ENCODE assay signal across 1 cellular context in the genomic region with DNA sequence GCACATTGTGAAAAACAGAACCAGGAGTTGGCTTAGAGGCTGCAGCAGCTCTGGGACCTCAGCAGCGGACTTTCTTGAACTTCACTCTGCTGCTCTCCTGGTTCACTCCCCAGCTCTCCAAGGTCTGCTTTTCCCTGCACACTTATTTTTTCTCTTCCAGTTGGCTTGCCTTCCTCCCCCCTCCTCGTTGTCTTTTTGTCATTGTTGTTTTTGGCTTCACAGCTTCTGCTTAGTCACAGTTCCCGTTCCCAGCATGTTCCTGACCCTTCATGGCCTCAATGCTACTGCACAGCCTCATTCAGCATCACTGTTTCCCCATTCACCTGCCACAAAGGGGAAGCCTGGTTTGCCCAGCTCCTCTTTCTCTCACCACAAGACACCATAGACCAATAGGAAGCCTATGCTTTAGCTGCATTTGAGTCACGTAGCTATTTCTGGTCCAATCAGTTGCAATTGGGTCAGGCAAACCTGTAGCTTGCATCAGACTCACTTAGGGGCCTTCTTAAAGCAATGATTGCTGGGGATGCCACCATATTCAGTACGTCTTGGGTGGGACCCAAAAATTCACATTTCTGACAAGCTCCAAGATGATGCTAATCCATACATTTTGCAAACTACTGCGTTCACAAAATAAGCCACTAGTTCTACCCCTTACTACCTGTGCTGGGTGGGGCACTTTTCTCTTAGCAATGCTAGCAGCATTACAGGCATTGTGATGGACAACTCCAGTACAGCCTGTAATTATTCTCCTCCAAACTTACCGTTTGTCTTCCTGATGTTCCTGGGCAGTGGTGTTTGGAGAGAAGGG.
A peak's percentile ranks its signal among the peaks of the same experiment; 100 is the strongest.
TF ChIP-seq lines count a peak whose summit lies in the region.

No MANE protein-coding gene starts in this region.

TF ChIP-seq in K562, 482 proteins besides CTCF, POLR2A, EP300 and RAD21 (continued from another document and continues in another):
- TF ChIP-seq, protein P1, sequence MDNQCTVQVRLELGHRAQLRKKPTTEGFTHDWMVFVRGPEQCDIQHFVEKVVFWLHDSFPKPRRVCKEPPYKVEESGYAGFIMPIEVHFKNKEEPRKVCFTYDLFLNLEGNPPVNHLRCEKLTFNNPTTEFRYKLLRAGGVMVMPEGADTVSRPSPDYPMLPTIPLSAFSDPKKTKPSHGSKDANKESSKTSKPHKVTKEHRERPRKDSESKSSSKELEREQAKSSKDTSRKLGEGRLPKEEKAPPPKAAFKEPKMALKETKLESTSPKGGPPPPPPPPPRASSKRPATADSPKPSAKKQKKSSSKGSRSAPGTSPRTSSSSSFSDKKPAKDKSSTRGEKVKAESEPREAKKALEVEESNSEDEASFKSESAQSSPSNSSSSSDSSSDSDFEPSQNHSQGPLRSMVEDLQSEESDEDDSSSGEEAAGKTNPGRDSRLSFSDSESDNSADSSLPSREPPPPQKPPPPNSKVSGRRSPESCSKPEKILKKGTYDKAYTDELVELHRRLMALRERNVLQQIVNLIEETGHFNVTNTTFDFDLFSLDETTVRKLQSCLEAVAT (IDR thresholded peaks at IDR 0.05), result peak; percentile 36 to 54; a peak in 1 of 4 replicates
- peak; percentile 91 for TF ChIP-seq SOX6 (IDR thresholded peaks at IDR 0.05)
- TF ChIP-seq, protein P2, sequence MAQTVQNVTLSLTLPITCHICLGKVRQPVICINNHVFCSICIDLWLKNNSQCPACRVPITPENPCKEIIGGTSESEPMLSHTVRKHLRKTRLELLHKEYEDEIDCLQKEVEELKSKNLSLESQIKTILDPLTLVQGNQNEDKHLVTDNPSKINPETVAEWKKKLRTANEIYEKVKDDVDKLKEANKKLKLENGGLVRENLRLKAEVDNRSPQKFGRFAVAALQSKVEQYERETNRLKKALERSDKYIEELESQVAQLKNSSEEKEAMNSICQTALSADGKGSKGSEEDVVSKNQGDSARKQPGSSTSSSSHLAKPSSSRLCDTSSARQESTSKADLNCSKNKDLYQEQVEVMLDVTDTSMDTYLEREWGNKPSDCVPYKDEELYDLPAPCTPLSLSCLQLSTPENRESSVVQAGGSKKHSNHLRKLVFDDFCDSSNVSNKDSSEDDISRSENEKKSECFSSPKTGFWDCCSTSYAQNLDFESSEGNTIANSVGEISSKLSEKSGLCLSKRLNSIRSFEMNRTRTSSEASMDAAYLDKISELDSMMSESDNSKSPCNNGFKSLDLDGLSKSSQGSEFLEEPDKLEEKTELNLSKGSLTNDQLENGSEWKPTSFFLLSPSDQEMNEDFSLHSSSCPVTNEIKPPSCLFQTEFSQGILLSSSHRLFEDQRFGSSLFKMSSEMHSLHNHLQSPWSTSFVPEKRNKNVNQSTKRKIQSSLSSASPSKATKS (CRISPR knock-in tag; IDR thresholded peaks at IDR 0.05), result no peak
- TF ChIP-seq NFE2 (IDR thresholded peaks at IDR 0.05; ENCODE audit: low read depth), result peak; percentile 93
- no peak for TF ChIP-seq TBP (optimal IDR thresholded peaks at IDR 0.05; ENCODE audit: low read depth, low read length)
- TF ChIP-seq SMARCA4 (IDR thresholded peaks at IDR 0.05), result peak; percentile 71
- TF ChIP-seq MEF2D (tag; conservative IDR thresholded peaks at IDR 0.05; ENCODE audit: low read depth), result 0 out of 2 replicates have a peak, but pooled peaks have one; percentile 17
- TF ChIP-seq SMARCE1 (IDR thresholded peaks at IDR 0.05), result peak; percentile 70; the same call in 1 of the 2 replicates
- TF ChIP-seq FOSL1 (tag; conservative IDR thresholded peaks at IDR 0.05), result no peak; the same call in 1 of the 2 replicates
- TF ChIP-seq NFIC (IDR thresholded peaks at IDR 0.05), result peak; percentile 48; the same call in 1 of the 2 replicates
- TF ChIP-seq CTBP1 (IDR thresholded peaks at IDR 0.05; ENCODE audit: borderline replicate concordance), result peak; percentile 92
- peak; percentile 81 for TF ChIP-seq MAFF (IDR thresholded peaks at IDR 0.05; ENCODE audit: low read length)
- TF ChIP-seq, protein P3, sequence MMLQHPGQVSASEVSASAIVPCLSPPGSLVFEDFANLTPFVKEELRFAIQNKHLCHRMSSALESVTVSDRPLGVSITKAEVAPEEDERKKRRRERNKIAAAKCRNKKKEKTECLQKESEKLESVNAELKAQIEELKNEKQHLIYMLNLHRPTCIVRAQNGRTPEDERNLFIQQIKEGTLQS (IDR thresholded peaks at IDR 0.05), result 0 out of 2 replicates have a peak, but pooled peaks have one; percentile 33
- TF ChIP-seq, protein P3 (CRISPR knock-in tag; conservative IDR thresholded peaks at IDR 0.05), result no peak
- TF ChIP-seq FOXK2 (conservative IDR thresholded peaks at IDR 0.05 in 1 of 2, IDR thresholded peaks at IDR 0.05 in 1 of 2; ENCODE audit: low read depth in 2 of 2), result peak; percentile 72 to 82
- peak; percentile 66 for TF ChIP-seq HDAC2 (IDR thresholded peaks at IDR 0.05)
- peak; percentile 37; the same call in 1 of the 2 replicates for TF ChIP-seq NFRKB (IDR thresholded peaks at IDR 0.05; ENCODE audit: low read depth)
- peak; percentile 75 for TF ChIP-seq ELF4 (CRISPR knock-in tag; IDR thresholded peaks at IDR 0.05)
- TF ChIP-seq HDAC1 (IDR thresholded peaks at IDR 0.05), result peak in 1 of 2 experiments; percentile 19; a peak in 1 of 4 replicates
- TF ChIP-seq RCOR1 (IDR thresholded peaks at IDR 0.05; ENCODE audit: borderline replicate concordance in 1 of 2, low read depth in 2 of 2, low read length in 2 of 2), result peak in 1 of 2 experiments; percentile 64; a peak in 1 of 4 replicates
- peak; percentile 92 for TF ChIP-seq ZNF316 (IDR thresholded peaks at IDR 0.05)
- peak; percentile 92 for TF ChIP-seq C11orf30 (IDR thresholded peaks at IDR 0.05; ENCODE audit: low read depth)
- peak; percentile 77 for TF ChIP-seq DPF2 (IDR thresholded peaks at IDR 0.05)
- TF ChIP-seq MTA1 (IDR thresholded peaks at IDR 0.05; ENCODE audit: borderline replicate concordance), result peak; percentile 24; the same call in 1 of the 2 replicates
- peak; percentile 62; the same call in 1 of the 2 replicates for TF ChIP-seq ZEB2 (IDR thresholded peaks at IDR 0.05)
- TF ChIP-seq SPI1 (IDR thresholded peaks at IDR 0.05; ENCODE audit: borderline replicate concordance, low read depth, low read length), result peak; percentile 71; the same call in 1 of the 2 replicates
- no peak for TF ChIP-seq BRF1 (IDR thresholded peaks at IDR 0.05; ENCODE audit: borderline replicate concordance, extremely low read depth, insufficient read length)
- 0 out of 2 replicates have a peak, but pooled peaks have one; percentile 39 for TF ChIP-seq HDGF (IDR thresholded peaks at IDR 0.05)
- TF ChIP-seq, protein P4, sequence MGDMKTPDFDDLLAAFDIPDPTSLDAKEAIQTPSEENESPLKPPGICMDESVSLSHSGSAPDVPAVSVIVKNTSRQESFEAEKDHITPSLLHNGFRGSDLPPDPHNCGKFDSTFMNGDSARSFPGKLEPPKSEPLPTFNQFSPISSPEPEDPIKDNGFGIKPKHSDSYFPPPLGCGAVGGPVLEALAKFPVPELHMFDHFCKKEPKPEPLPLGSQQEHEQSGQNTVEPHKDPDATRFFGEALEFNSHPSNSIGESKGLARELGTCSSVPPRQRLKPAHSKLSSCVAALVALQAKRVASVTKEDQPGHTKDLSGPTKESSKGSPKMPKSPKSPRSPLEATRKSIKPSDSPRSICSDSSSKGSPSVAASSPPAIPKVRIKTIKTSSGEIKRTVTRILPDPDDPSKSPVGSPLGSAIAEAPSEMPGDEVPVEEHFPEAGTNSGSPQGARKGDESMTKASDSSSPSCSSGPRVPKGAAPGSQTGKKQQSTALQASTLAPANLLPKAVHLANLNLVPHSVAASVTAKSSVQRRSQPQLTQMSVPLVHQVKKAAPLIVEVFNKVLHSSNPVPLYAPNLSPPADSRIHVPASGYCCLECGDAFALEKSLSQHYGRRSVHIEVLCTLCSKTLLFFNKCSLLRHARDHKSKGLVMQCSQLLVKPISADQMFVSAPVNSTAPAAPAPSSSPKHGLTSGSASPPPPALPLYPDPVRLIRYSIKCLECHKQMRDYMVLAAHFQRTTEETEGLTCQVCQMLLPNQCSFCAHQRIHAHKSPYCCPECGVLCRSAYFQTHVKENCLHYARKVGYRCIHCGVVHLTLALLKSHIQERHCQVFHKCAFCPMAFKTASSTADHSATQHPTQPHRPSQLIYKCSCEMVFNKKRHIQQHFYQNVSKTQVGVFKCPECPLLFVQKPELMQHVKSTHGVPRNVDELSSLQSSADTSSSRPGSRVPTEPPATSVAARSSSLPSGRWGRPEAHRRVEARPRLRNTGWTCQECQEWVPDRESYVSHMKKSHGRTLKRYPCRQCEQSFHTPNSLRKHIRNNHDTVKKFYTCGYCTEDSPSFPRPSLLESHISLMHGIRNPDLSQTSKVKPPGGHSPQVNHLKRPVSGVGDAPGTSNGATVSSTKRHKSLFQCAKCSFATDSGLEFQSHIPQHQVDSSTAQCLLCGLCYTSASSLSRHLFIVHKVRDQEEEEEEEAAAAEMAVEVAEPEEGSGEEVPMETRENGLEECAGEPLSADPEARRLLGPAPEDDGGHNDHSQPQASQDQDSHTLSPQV (IDR thresholded peaks at IDR 0.05), result peak; percentile 39; the same call in 1 of the 2 replicates
- peak; percentile 36; the same call in 1 of the 2 replicates for TF ChIP-seq NR2C1 (IDR thresholded peaks at IDR 0.05)
- no peak for TF ChIP-seq NR2C1 (tag; IDR thresholded peaks at IDR 0.05)
- TF ChIP-seq NR2C2 (CRISPR knock-in tag; IDR thresholded peaks at IDR 0.05), result no peak
- TF ChIP-seq NR2C2 (tag; IDR thresholded peaks at IDR 0.05), result peak; percentile 59
- TF ChIP-seq CEBPB (tag; IDR thresholded peaks at IDR 0.05), result peak; percentile 21; the same call in 1 of the 2 replicates
- 0 out of 4 replicates have a peak, but pooled peaks of 1 of the 2 experiments have one; percentile 35 for TF ChIP-seq ARNT (IDR thresholded peaks at IDR 0.05)
- no peak for TF ChIP-seq KLF16 (IDR thresholded peaks at IDR 0.05)
- TF ChIP-seq ARID1B (IDR thresholded peaks at IDR 0.05), result peak; percentile 55
- TF ChIP-seq NRF1 (conservative IDR thresholded peaks at IDR 0.05 in 1 of 2, IDR thresholded peaks at IDR 0.05 in 1 of 2), result peak in 1 of 2 experiments; percentile 32; a peak in 1 of 4 replicates
- peak; percentile 73 for TF ChIP-seq NFYB (IDR thresholded peaks at IDR 0.05; ENCODE audit: extremely low read depth, insufficient read length)
- peak; percentile 66; the same call in 1 of the 2 replicates for TF ChIP-seq MAFK (IDR thresholded peaks at IDR 0.05; ENCODE audit: low read length)
- TF ChIP-seq CBX1 (IDR thresholded peaks at IDR 0.05; ENCODE audit: low read depth), result no peak
- no peak for TF ChIP-seq ZNF436 (CRISPR knock-in tag; IDR thresholded peaks at IDR 0.05)
- TF ChIP-seq, protein P5, sequence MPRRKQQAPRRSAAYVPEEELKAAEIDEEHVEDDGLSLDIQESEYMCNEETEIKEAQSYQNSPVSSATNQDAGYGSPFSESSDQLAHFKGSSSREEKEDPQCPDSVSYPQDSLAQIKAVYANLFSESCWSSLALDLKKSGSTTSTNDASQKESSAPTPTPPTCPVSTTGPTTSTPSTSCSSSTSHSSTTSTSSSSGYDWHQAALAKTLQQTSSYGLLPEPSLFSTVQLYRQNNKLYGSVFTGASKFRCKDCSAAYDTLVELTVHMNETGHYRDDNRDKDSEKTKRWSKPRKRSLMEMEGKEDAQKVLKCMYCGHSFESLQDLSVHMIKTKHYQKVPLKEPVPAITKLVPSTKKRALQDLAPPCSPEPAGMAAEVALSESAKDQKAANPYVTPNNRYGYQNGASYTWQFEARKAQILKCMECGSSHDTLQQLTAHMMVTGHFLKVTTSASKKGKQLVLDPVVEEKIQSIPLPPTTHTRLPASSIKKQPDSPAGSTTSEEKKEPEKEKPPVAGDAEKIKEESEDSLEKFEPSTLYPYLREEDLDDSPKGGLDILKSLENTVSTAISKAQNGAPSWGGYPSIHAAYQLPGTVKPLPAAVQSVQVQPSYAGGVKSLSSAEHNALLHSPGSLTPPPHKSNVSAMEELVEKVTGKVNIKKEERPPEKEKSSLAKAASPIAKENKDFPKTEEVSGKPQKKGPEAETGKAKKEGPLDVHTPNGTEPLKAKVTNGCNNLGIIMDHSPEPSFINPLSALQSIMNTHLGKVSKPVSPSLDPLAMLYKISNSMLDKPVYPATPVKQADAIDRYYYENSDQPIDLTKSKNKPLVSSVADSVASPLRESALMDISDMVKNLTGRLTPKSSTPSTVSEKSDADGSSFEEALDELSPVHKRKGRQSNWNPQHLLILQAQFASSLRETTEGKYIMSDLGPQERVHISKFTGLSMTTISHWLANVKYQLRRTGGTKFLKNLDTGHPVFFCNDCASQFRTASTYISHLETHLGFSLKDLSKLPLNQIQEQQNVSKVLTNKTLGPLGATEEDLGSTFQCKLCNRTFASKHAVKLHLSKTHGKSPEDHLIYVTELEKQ (CRISPR knock-in tag; IDR thresholded peaks at IDR 0.05), result no peak
- no peak for TF ChIP-seq ZBTB12 (CRISPR knock-in tag; IDR thresholded peaks at IDR 0.05)
- peak; percentile 64; the same call in 1 of the 2 replicates for TF ChIP-seq ZNF766 (CRISPR knock-in tag; conservative IDR thresholded peaks at IDR 0.05)
- no peak for TF ChIP-seq ZSCAN29 (IDR thresholded peaks at IDR 0.05)
- TF ChIP-seq EHMT2 (IDR thresholded peaks at IDR 0.05), result peak; percentile 67; the same call in 1 of the 2 replicates
- peak; percentile 57; the same call in 1 of the 2 replicates for TF ChIP-seq NBN (IDR thresholded peaks at IDR 0.05; ENCODE audit: low read depth)
- TF ChIP-seq ETS2 (tag; IDR thresholded peaks at IDR 0.05; ENCODE audit: borderline replicate concordance, poor library complexity, severe bottlenecking), result no peak
- no peak for TF ChIP-seq COPS2 (conservative IDR thresholded peaks at IDR 0.05)
- TF ChIP-seq ZNF408 (CRISPR knock-in tag; IDR thresholded peaks at IDR 0.05; ENCODE audit: low read depth), result no peak
- peak in 1 of 2 experiments; percentile 30; a peak in 1 of 4 replicates for TF ChIP-seq ZNF639 (CRISPR knock-in tag; conservative IDR thresholded peaks at IDR 0.05 in 1 of 2, IDR thresholded peaks at IDR 0.05 in 1 of 2)
- TF ChIP-seq ATF1 (CRISPR knock-in tag; IDR thresholded peaks at IDR 0.05), result no peak
- TF ChIP-seq ATF1 (tag; IDR thresholded peaks at IDR 0.05), result peak; percentile 30; the same call in 1 of the 2 replicates
- TF ChIP-seq CREM (IDR thresholded peaks at IDR 0.05; ENCODE audit: low read depth), result 0 out of 2 replicates have a peak, but pooled peaks have one; percentile 14
